In genomic region chr20:44695295-44696230, GRCh38 we compare ENCODE assay signal across 15 cellular contexts. TPM values are rescaled to one million over a fixed set of nuclear protein-coding genes. Genes with fewer than 3 reads are reported as not detected.
DNase-seq lines count a peak whose midpoint lies in the region; ATAC-seq and TF ChIP-seq lines count a peak whose summit lies in the region.
"Had no signal": no experiment of that assay in that cellular context is flagged by ENCODE, and none has a peak within 500 bp of the region (broad histone marks: within the 10 kb centered on the region; RNA-seq: fewer than 3 reads in every experiment).

No MANE protein-coding gene starts in this region.

- H3K36me3 ChIP-seq in heart left ventricle (no peaks in the 10 kb centered on the region), ascending aorta (no peaks in the 10 kb centered on the region), upper lobe of left lung (no peaks in the 10 kb centered on the region)

- DNase-seq in heart left ventricle: no peak
- DNase-seq in Right ventricle myocardium inferior (ENCODE audit: missing footprints): no peak
- DNase-seq in ascending aorta (ENCODE audit: low spot score in 2 of 2): no peak
- DNase-seq in iris pigment epithelial cell (ENCODE audit: low read depth): peak; percentile 65
- no peak for DNase-seq in upper lobe of left lung
- DNase-seq in head of caudate nucleus: no peak
- no peak for DNase-seq in T-helper 2 cell treated with Interferon-gamma antibody and Interleukin-4, amounts not matched to agents 5 μg/mL and 100 μg/mL, for 36 hours (ENCODE audit: low spot score)
- no peak for DNase-seq in HUDEP-2 (lab: John Stamatoyannopoulos, UW; ENCODE audit: unreplicated experiment in 76 of 76)
- DNase-seq: KBM-7, NCI-H2081 treated with DMSO at 0.1 percent for 48 hours had no signal

- WGBS in heart left ventricle, 4 donors: 50 to 65% (median 64%) methylated on average over 2 of the region's 2 CpGs
- WGBS in upper lobe of left lung, 2 donors: 48% methylated on average over 2 of the region's 2 CpGs

- H3K4me3 ChIP-seq in heart left ventricle: no peak overlapping the region
- no peak overlapping the region for H3K4me3 ChIP-seq in ascending aorta
- H3K4me3 ChIP-seq in upper lobe of left lung: no peak overlapping the region

- H3K27me3 Mint-ChIP-seq in T-helper 2 cell treated with Interferon-gamma antibody and Interleukin-4, amounts not matched to agents 5 μg/mL and 100 μg/mL, for 36 hours (ENCODE audit: low read depth): no peaks in the 10 kb centered on the region
- H3K27me3 Mint-ChIP-seq: activated naive CD8-positive, alpha-beta T cell had no signal

- H3K27me3 ChIP-seq in heart left ventricle (no peaks in the 10 kb centered on the region), ascending aorta (no peaks in the 10 kb centered on the region), upper lobe of left lung (no peaks in the 10 kb centered on the region)

- peaks cover 10% of the 10 kb centered on the region for H3K9me3 Mint-ChIP-seq in T-helper 2 cell treated with Interferon-gamma antibody and Interleukin-4, amounts not matched to agents 5 μg/mL and 100 μg/mL, for 36 hours
- H3K9me3 Mint-ChIP-seq: natural killer cell treated with Interleukin-12 subunit alpha and Interleukin-12 subunit beta and Interleukin-15 and Interleukin-18, amount 100 ng/mL, for 72 hours; stimulated activated effector memory CD8-positive, alpha-beta T cell treated with anti-CD3 and anti-CD28 coated beads, Interleukin-12 subunit alpha, Interleukin-12 subunit beta, amount 100 ng/mL, for 72 hours had no signal

- H3K27ac ChIP-seq in heart left ventricle (peak overlapping the region in 10 of 12 donors; percentile 4 to 78 (median 42)), ascending aorta (peak overlapping the region; percentile 92 to 94), upper lobe of left lung (peak overlapping the region; percentile 63 to 85 (median 72))

- H3K9me3 ChIP-seq in heart left ventricle (peaks cover 0 to 10% (median 0%) of the 10 kb centered on the region in 12 donors), ascending aorta (no peaks in the 10 kb centered on the region), upper lobe of left lung (no peaks in the 10 kb centered on the region)

- H3K4me1 Mint-ChIP-seq in T-helper 2 cell treated with Interferon-gamma antibody and Interleukin-4, amounts not matched to agents 5 μg/mL and 100 μg/mL, for 36 hours (ENCODE audit: low read depth): peaks cover 2% of the 10 kb centered on the region
- H3K4me1 Mint-ChIP-seq: stimulated activated effector memory CD8-positive, alpha-beta T cell treated with anti-CD3 and anti-CD28 coated beads, Interleukin-12 subunit alpha, Interleukin-12 subunit beta, amount 100 ng/mL, for 72 hours had no signal

- peak in 2 of 4 donors; percentile 27 to 41 for TF ChIP-seq EP300 in upper lobe of left lung (IDR thresholded peaks at IDR 0.05)

- H3K4me3 Mint-ChIP-seq in T-helper 2 cell treated with Interferon-gamma antibody and Interleukin-4, amounts not matched to agents 5 μg/mL and 100 μg/mL, for 36 hours: no peak overlapping the region
- H3K4me3 Mint-ChIP-seq: activated naive CD8-positive, alpha-beta T cell; natural killer cell treated with Interleukin-12 subunit alpha and Interleukin-12 subunit beta and Interleukin-15 and Interleukin-18, amount 100 ng/mL, for 72 hours; stimulated activated effector memory CD8-positive, alpha-beta T cell treated with anti-CD3 and anti-CD28 coated beads, Interleukin-12 subunit alpha, Interleukin-12 subunit beta, amount 100 ng/mL, for 72 hours had no signal

- intact Hi-C loops in heart left ventricle (cut with DNase I) (loop anchor here in 1 of 10 donors (2.0 kb wide), 1 partner anchor 19 kb away; the partner anchor contains the start of gene CCN5), Right ventricle myocardium inferior (cut with DNase I) (no loop called here), ascending aorta (cut with DNase I) (loop anchor here (10.0 kb wide), 1 partner anchor 511 kb away; the partner anchor contains the start of gene JPH2), head of caudate nucleus (cut with DNase I) (no loop called here)

- H3K36me3 Mint-ChIP-seq in T-helper 2 cell treated with Interferon-gamma antibody and Interleukin-4, amounts not matched to agents 5 μg/mL and 100 μg/mL, for 36 hours (ENCODE audit: low read depth): no peaks in the 10 kb centered on the region
- H3K36me3 Mint-ChIP-seq: natural killer cell treated with Interleukin-12 subunit alpha and Interleukin-12 subunit beta and Interleukin-15 and Interleukin-18, amount 100 ng/mL, for 72 hours; stimulated activated effector memory CD8-positive, alpha-beta T cell treated with anti-CD3 and anti-CD28 coated beads, Interleukin-12 subunit alpha, Interleukin-12 subunit beta, amount 100 ng/mL, for 72 hours had no signal

- ATAC-seq in heart left ventricle (no peak), Right ventricle myocardium inferior (no peak), upper lobe of left lung (ENCODE audit: low FRiP score in 2 of 2) (peak in 1 of 2 donors; percentile 54)
- ATAC-seq: natural killer cell treated with Interleukin-12 subunit alpha and Interleukin-12 subunit beta and Interleukin-15 and Interleukin-18, amount 100 ng/mL, for 72 hours; stimulated activated effector memory CD8-positive, alpha-beta T cell treated with anti-CD3 and anti-CD28 coated beads, Interleukin-12 subunit alpha, Interleukin-12 subunit beta, amount 100 ng/mL, for 72 hours had no signal

- H3K27ac Mint-ChIP-seq in T-helper 2 cell treated with Interferon-gamma antibody and Interleukin-4, amounts not matched to agents 5 μg/mL and 100 μg/mL, for 36 hours: no peak overlapping the region
- H3K27ac Mint-ChIP-seq: activated naive CD8-positive, alpha-beta T cell; natural killer cell treated with Interleukin-12 subunit alpha and Interleukin-12 subunit beta and Interleukin-15 and Interleukin-18, amount 100 ng/mL, for 72 hours; stimulated activated effector memory CD8-positive, alpha-beta T cell treated with anti-CD3 and anti-CD28 coated beads, Interleukin-12 subunit alpha, Interleukin-12 subunit beta, amount 100 ng/mL, for 72 hours had no signal

- no peak for TF ChIP-seq CTCF in heart left ventricle (IDR thresholded peaks at IDR 0.05)
- TF ChIP-seq CTCF in ascending aorta (IDR thresholded peaks at IDR 0.05): no peak
- no peak for TF ChIP-seq CTCF in upper lobe of left lung (IDR thresholded peaks at IDR 0.05)

- TF ChIP-seq POLR2A in heart left ventricle (IDR thresholded peaks at IDR 0.05): no peak
- no peak for TF ChIP-seq POLR2A in upper lobe of left lung (IDR thresholded peaks at IDR 0.05)

- H3K4me1 ChIP-seq in heart left ventricle (peaks cover 0 to 51% (median 33%) of the 10 kb centered on the region in 12 donors), ascending aorta (peaks cover 14 to 55% of the 10 kb centered on the region in 2 donors), upper lobe of left lung (peaks cover 0 to 20% (median 13%) of the 10 kb centered on the region in 4 donors)

RNA-seq across cellular contexts. Expression of gene CCN5, which starts 19.6 kb away (rescaled TPM):
- total RNA-seq in heart left ventricle (10 to 100 TPM in 8 of 9 donors, 1 to 10 TPM in 1; 7.3 to 62.3 (median 28.7) TPM), Right ventricle myocardium inferior (13.6 TPM), ascending aorta (377 TPM), upper lobe of left lung (100 to 1,000 TPM in 3 of 6 donors, 10 to 100 TPM in 3; 44.9 to 168 (median 122) TPM)
- polyA plus RNA-seq in heart left ventricle: 10 to 100 TPM; 11.0 to 92.3 TPM
- total RNA-seq: A172; natural killer cell treated with Interleukin-12 subunit alpha and Interleukin-12 subunit beta and Interleukin-15 and Interleukin-18, amount 100 ng/mL, for 72 hours; OCI-LY7 had no signal

RNA-seq across cellular contexts. Expression of gene ADA, which starts 44.1 kb away (rescaled TPM):
- total RNA-seq in heart left ventricle: 10 to 100 TPM in 2 of 9 donors, 1 to 10 TPM in 7; 2.5 to 11.5 (median 6.0) TPM
- polyA plus RNA-seq in heart left ventricle: 10 to 100 TPM in 1 of 2 donors, 1 to 10 TPM in 1; 6.4 to 10.9 TPM
- 10.7 TPM for total RNA-seq in Right ventricle myocardium inferior
- total RNA-seq in ascending aorta: 0.75 TPM
- 1 to 10 TPM; 5.0 to 9.4 (median 7.2) TPM for total RNA-seq in upper lobe of left lung

RNA-seq across cellular contexts. Expression of gene KCNK15, which starts 50.1 kb away (rescaled TPM):
- total RNA-seq in heart left ventricle (1 to 10 TPM in 2 of 9 donors, under 1 TPM in 7; 0.12 to 2.2 (median 0.39) TPM), Right ventricle myocardium inferior (0.32 TPM), ascending aorta (62.6 TPM), upper lobe of left lung (1 to 10 TPM; 1.0 to 2.7 (median 1.7) TPM)
- under 1 TPM; 0.23 to 0.33 TPM for polyA plus RNA-seq in heart left ventricle
- total RNA-seq: A172, OCI-LY7 had no signal

Comparison
In these comparisons a context has a peak if more than half of its experiments do, and no peak if none do; other contexts are left out.
1. H3K27ac ChIP-seq: peak in every context shown above with its lines; median percentile 93 in ascending aorta; 72 in upper lobe of left lung; 42 in heart left ventricle.
2. RNA of gene KCNK15, which starts 50.1 kb away (total RNA-seq): 62.6 TPM in ascending aorta (single experiment); 1.0 to 2.7 TPM in upper lobe of left lung, 0.12 to 2.2 TPM in heart left ventricle and 0.32 TPM in Right ventricle myocardium inferior (single experiment); every median in the first group is over 10 times any median in the second.